In genomic region chr7:8136331-8136730, GRCh38 we compare ENCODE assay signal across 15 cellular contexts.
DNase-seq lines count a peak whose midpoint lies in the region; FAIRE-seq and TF ChIP-seq lines count a peak whose summit lies in the region.
"Had no signal": no experiment of that assay in that cellular context is flagged by ENCODE, and none has a peak within 500 bp of the region (broad histone marks: within the 10 kb centered on the region; RNA-seq: fewer than 3 reads in every experiment).

No MANE protein-coding gene starts in this region.

- no peak overlapping the region for H3K4me3 ChIP-seq in kidney (ENCODE audit: low read length in 2 of 2)
- H3K4me3 ChIP-seq: GM12878 had no signal

- H3K79me1 ChIP-seq in H9 (ENCODE audit: insufficient read depth, low read depth, low read length, poor library complexity, severe bottlenecking), result no peaks in the 10 kb centered on the region

- TF ChIP-seq CTCF in H9 (conservative IDR thresholded peaks at IDR 0.05) (no peak), kidney (IDR thresholded peaks at IDR 0.05; ENCODE audit: borderline replicate concordance, extremely low read depth, insufficient read depth) (no peak)

- H3K18ac ChIP-seq in H9 (ENCODE audit: insufficient read length, low read depth, low read length), result no peak overlapping the region

- H3K23ac ChIP-seq in H9 (ENCODE audit: insufficient read length, low read depth, low read length), result no peak overlapping the region

- no peak overlapping the region for H2BK15ac ChIP-seq in H9 (ENCODE audit: low read depth, low read length)

- H4K5ac ChIP-seq in H9 (ENCODE audit: insufficient read length, low read depth, low read length), result no peak overlapping the region

- no peak overlapping the region for H2BK20ac ChIP-seq in H9 (ENCODE audit: low read depth, low read length, poor library complexity, severe bottlenecking)

- no peak overlapping the region for H2BK5ac ChIP-seq in H9 (ENCODE audit: insufficient read length, low read length)

- H3K14ac ChIP-seq in H9 (ENCODE audit: insufficient read depth, low read length), result no peak overlapping the region

- H3K79me2 ChIP-seq in H9 (ENCODE audit: insufficient read depth, low read length), result no peaks in the 10 kb centered on the region

- H3K56ac ChIP-seq in H9 (ENCODE audit: insufficient read length, low read depth, low read length), result no peak overlapping the region

- H2BK120ac ChIP-seq in H9 (ENCODE audit: low read depth, low read length, poor library complexity, severe bottlenecking), result no peak overlapping the region

- H4K8ac ChIP-seq in H9 (replicated peaks; ENCODE audit: insufficient read length, low read depth, low read length), result no peak overlapping the region

- intact Hi-C loops in activated CD4-positive, alpha-beta T cell treated with anti-CD3 and anti-CD28 coated beads, Interleukin-2, amount 10 ng/mL, durations not matched to agents 24 days and 14 days (cut with micrococcal nuclease), result no loop called here
- intact Hi-C loops in kidney (cut with DNase I), result no loop called here

- H2BK12ac ChIP-seq in H9 (ENCODE audit: insufficient read length, low read depth, low read length), result no peak overlapping the region

- no peak for DNase-seq in activated CD4-positive, alpha-beta T cell treated with anti-CD3 and anti-CD28 coated beads, Interleukin-2, amount 10 ng/mL, durations not matched to agents 24 days and 14 days
- no peak for DNase-seq in activated CD4-positive, alpha-beta T cell treated with anti-CD3 and anti-CD28 coated beads, Interleukin-2, amount 50 U/mL, for 1 hour
- DNase-seq in H9 (no peak), kidney (no peak), renal cortical epithelial cell (ENCODE audit: low read depth) (peak; percentile 90), LoVo (ENCODE audit: low spot score) (no peak), SIG-M5 (lab: John Stamatoyannopoulos, UW) (no peak)
- no peak for DNase-seq in activated naive CD4-positive, alpha-beta T cell (lab: John Stamatoyannopoulos, UW)
- DNase-seq: DMS79, HCEC 1CT, HFFc6 had no signal

- no peak overlapping the region for H2AK5ac ChIP-seq in H9 (ENCODE audit: insufficient read length, low read length)

- no peak overlapping the region for H3K4me2 ChIP-seq in H9 (ENCODE audit: insufficient read depth, insufficient read length, low read length)

- H3K27ac Mint-ChIP-seq in activated CD4-positive, alpha-beta T cell treated with anti-CD3 and anti-CD28 coated beads, Interleukin-2, amount 10 ng/mL, durations not matched to agents 24 days and 14 days, result peak overlapping the region; percentile 16
- H3K27ac Mint-ChIP-seq in H9, result peak overlapping the region in 2 of 3 experiments; percentile 38 to 47; a peak in 3 of 7 replicates
- H3K27ac Mint-ChIP-seq: HFFc6 had no signal

- H3K4me1 Mint-ChIP-seq in activated CD4-positive, alpha-beta T cell treated with anti-CD3 and anti-CD28 coated beads, Interleukin-2, amount 10 ng/mL, durations not matched to agents 24 days and 14 days, result peaks cover 40% of the 10 kb centered on the region
- H3K4me1 Mint-ChIP-seq in H9, result no peaks in the 10 kb centered on the region; a peak in 1 of 4 replicates

- no peaks in the 10 kb centered on the region for H3K4me1 ChIP-seq in H9 (ENCODE audit: insufficient read depth, low read length)
- peaks cover 14 to 40% of the 10 kb centered on the region in 2 donors for H3K4me1 ChIP-seq in kidney (ENCODE audit: control insufficient read depth in 1 of 2, insufficient read depth in 1 of 2, low read depth in 1 of 2, low read length in 2 of 2)

- H3K36me3 Mint-ChIP-seq in activated CD4-positive, alpha-beta T cell treated with anti-CD3 and anti-CD28 coated beads, Interleukin-2, amount 10 ng/mL, durations not matched to agents 24 days and 14 days (ENCODE audit: low read depth), result no peaks in the 10 kb centered on the region
- no peaks in the 10 kb centered on the region for H3K36me3 Mint-ChIP-seq in H9 (ENCODE audit: insufficient read depth in 1 of 3, low read depth in 3 of 3)

- H2AFZ ChIP-seq in H9 (ENCODE audit: low read length), result no peak overlapping the region

- no peak overlapping the region for H3K4me3 Mint-ChIP-seq in activated CD4-positive, alpha-beta T cell treated with anti-CD3 and anti-CD28 coated beads, Interleukin-2, amount 10 ng/mL, durations not matched to agents 24 days and 14 days
- no peak overlapping the region for H3K4me3 Mint-ChIP-seq in H9
- H3K4me3 Mint-ChIP-seq: HFFc6 had no signal

- H4K20me1 ChIP-seq in H9 (ENCODE audit: control insufficient read depth, insufficient read depth, insufficient read length), result no peaks in the 10 kb centered on the region

- H4K91ac ChIP-seq in H9 (ENCODE audit: insufficient read length, low read depth, low read length), result no peak overlapping the region

- H3K36me3 ChIP-seq in kidney (ENCODE audit: control insufficient read depth in 1 of 2, insufficient read depth in 2 of 2, low read length in 2 of 2), result peaks cover 2 to 15% of the 10 kb centered on the region in 2 donors

- H3K27ac ChIP-seq in H9 (ENCODE audit: insufficient read length, low read depth, low read length) (no peak overlapping the region), kidney (ENCODE audit: low read depth in 2 of 2, low read length in 2 of 2) (peak overlapping the region; percentile 63 to 66)
- H3K27ac ChIP-seq: 22Rv1, HL-60 had no signal

- WGBS in H9 (ENCODE audit: extremely low coverage, insufficient read length, low lambda C conversion rate), result no CpG with 5 or more reads among the region's 5 CpGs

- H3K27me3 Mint-ChIP-seq in activated CD4-positive, alpha-beta T cell treated with anti-CD3 and anti-CD28 coated beads, Interleukin-2, amount 10 ng/mL, durations not matched to agents 24 days and 14 days, result no peaks in the 10 kb centered on the region
- no peaks in the 10 kb centered on the region for H3K27me3 Mint-ChIP-seq in H9 (ENCODE audit: low read depth)

- no peaks in the 10 kb centered on the region for H3K23me2 ChIP-seq in H9 (ENCODE audit: insufficient read length, low read depth, low read length, poor library complexity, severe bottlenecking)

- no peak overlapping the region for H3T11ph ChIP-seq in H9 (ENCODE audit: low read length)

- H3K27me3 ChIP-seq in H9 (ENCODE audit: insufficient read depth, low read length), result no peaks in the 10 kb centered on the region

- no peaks in the 10 kb centered on the region for H3K9me3 Mint-ChIP-seq in activated CD4-positive, alpha-beta T cell treated with anti-CD3 and anti-CD28 coated beads, Interleukin-2, amount 10 ng/mL, durations not matched to agents 24 days and 14 days
- H3K9me3 Mint-ChIP-seq in H9, result no peaks in the 10 kb centered on the region
- H3K9me3 Mint-ChIP-seq: HFFc6 had no signal

- no peak overlapping the region for H3K4ac ChIP-seq in H9 (ENCODE audit: low read depth, low read length)

- H3K9ac ChIP-seq in H9 (ENCODE audit: extremely low read depth, insufficient read length, low read length) (no peak overlapping the region), kidney (ENCODE audit: low read length in 2 of 2) (no peak overlapping the region)

- FAIRE-seq in kidney (lab: Jason Lieb, UNC), result no peak
- FAIRE-seq: GM12878, H1 had no signal

- no peaks in the 10 kb centered on the region for H3K9me3 ChIP-seq in H9 (ENCODE audit: control insufficient read depth, low read depth, low read length)
- no peaks in the 10 kb centered on the region for H3K9me3 ChIP-seq in kidney (ENCODE audit: control insufficient read depth in 1 of 2, low read length in 2 of 2)
